In the genomic region with DNA sequence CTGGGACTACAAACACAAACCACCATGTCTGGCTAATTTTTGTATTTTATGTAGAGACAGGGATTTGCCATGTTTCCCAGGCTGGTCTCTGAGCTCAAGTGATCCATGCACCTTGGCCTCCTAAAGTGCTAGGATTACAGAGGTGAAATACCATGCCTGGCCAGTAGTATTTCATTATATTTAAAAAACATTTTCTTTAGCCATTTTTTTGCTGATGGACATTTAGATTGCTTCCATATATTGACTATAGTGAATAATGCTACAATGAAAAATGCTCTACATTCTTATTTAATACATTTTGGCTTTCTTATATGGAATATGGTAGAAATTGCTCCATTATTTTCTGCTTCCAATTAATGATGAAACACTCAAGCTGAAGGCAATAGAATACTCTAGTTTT, we compare ENCODE assay signal across 20 cellular contexts.
A peak's percentile ranks its signal among the peaks of the same experiment; 100 is the strongest.
DNase-seq lines count a peak whose midpoint lies in the region; ATAC-seq and TF ChIP-seq lines count a peak whose summit lies in the region.
"Had no signal": no experiment of that assay in that cellular context is flagged by ENCODE, and none has a peak within 500 bp of the region (broad histone marks: within the 10 kb centered on the region; RNA-seq: fewer than 3 reads in every experiment).

No MANE protein-coding gene starts in this region.

- no peak for TF ChIP-seq RAD21 in HCT116 (IDR thresholded peaks at IDR 0.05; ENCODE audit: low read depth)

- H3K79me2 ChIP-seq in HCT116 (ENCODE audit: insufficient read depth, low read length): no peaks in the 10 kb centered on the region

- H3K4me1 Mint-ChIP-seq in endodermal cell (no peaks in the 10 kb centered on the region), type B pancreatic cell (ENCODE audit: unreplicated experiment) (no peaks in the 10 kb centered on the region)
- H3K4me1 Mint-ChIP-seq: B cell had no signal

- H3K27me3 ChIP-seq in HCT116 (ENCODE audit: insufficient read depth, low read length): no peaks in the 10 kb centered on the region
- no peaks in the 10 kb centered on the region for H3K27me3 ChIP-seq in endodermal cell (ENCODE audit: control insufficient read depth, insufficient read depth, low read length, poor library complexity, severe bottlenecking)
- H3K27me3 ChIP-seq: BLaER1 treated with 17β-estradiol and CSF1 and Interleukin-3, amounts not matched to agents 10 nM and 100 nM had no signal

- POLR2A ChIA-PET in HCT116 (lab: Charles Lee): interaction anchor here (0.7 kb wide), 1 partner anchor 1729 kb away, joined by 3 read pairs; no protein-coding TSS in a partner anchor

- no peaks in the 10 kb centered on the region for H3K36me3 Mint-ChIP-seq in endodermal cell (ENCODE audit: low read depth)
- H3K36me3 Mint-ChIP-seq in type B pancreatic cell: no peaks in the 10 kb centered on the region
- H3K36me3 Mint-ChIP-seq: CD8-positive, alpha-beta T cell had no signal

- no peak overlapping the region for H3K27ac Mint-ChIP-seq in endodermal cell
- H3K27ac Mint-ChIP-seq in type B pancreatic cell: no peak overlapping the region
- H3K27ac Mint-ChIP-seq: B cell; CD4-positive, alpha-beta T cell; CD8-positive, alpha-beta T cell had no signal

- RAD21 ChIA-PET in HCT116 (lab: Charles Lee; ENCODE audit: low non-redundant PET in 1 of 2, low total read pairs in 2 of 2, uncharacterized antibody in 2 of 2, unreplicated experiment in 2 of 2): no interaction called here

- no peaks in the 10 kb centered on the region for H4K20me1 ChIP-seq in HCT116 (ENCODE audit: insufficient read depth)
- H4K20me1 ChIP-seq: BLaER1 treated with 17β-estradiol and CSF1 and Interleukin-3, amounts not matched to agents 10 nM and 100 nM had no signal

- no peaks in the 10 kb centered on the region for H3K9me2 ChIP-seq in HCT116 (ENCODE audit: insufficient read depth)

- H3K4me2 ChIP-seq in HCT116 (ENCODE audit: low read length): no peak overlapping the region
- H3K4me2 ChIP-seq: A549; BLaER1 treated with 17β-estradiol and CSF1 and Interleukin-3, amounts not matched to agents 10 nM and 100 nM had no signal

- ATAC-seq in HCT116 (peak; percentile 38; the same call in 1 of the 2 replicates), HG02973 (IDR thresholded peaks at IDR 0.05; ENCODE audit: unreplicated experiment) (no peak)
- ATAC-seq: A549; CD8-positive, alpha-beta T cell had no signal

- H3K9ac ChIP-seq in HCT116 (ENCODE audit: low read length): no peak overlapping the region
- no peak overlapping the region for H3K9ac ChIP-seq in endodermal cell (ENCODE audit: extremely low read depth, low read length, poor library complexity, severe bottlenecking)
- H3K9ac ChIP-seq: BLaER1 treated with 17β-estradiol and CSF1 and Interleukin-3, amounts not matched to agents 10 nM and 100 nM had no signal

- H3K4me3 Mint-ChIP-seq in endodermal cell: no peak overlapping the region
- no peak overlapping the region for H3K4me3 Mint-ChIP-seq in type B pancreatic cell
- H3K4me3 Mint-ChIP-seq: B cell; CD4-positive, alpha-beta T cell; CD8-positive, alpha-beta T cell had no signal

- no TSS peak for BruUV-seq in HCT116 (replicated peaks; lab: Mats Ljungman, UMichigan)

- DNase-seq in DMS53 (lab: John Stamatoyannopoulos, UW) (peak; percentile 3), DMS53 treated with DMSO at 0.1 percent for 48 hours (lab: John Stamatoyannopoulos, UW; ENCODE audit: unreplicated experiment) (no peak), HCT116 (ENCODE audit: low read depth, low spot score) (no peak), endodermal cell (no peak), type B pancreatic cell (ENCODE audit: extremely low spot score, unreplicated experiment) (no peak), SW 1271 (lab: John Stamatoyannopoulos, UW) (no peak)
- DNase-seq in activated effector memory CD4-positive, alpha-beta T cell treated with anti-CD3 and anti-CD28 coated beads, Interleukin-2, amount 50 U/mL, for 16 hours: no peak
- DNase-seq: AML-193; Caco-2; Calu3; CD4-positive, alpha-beta T cell; CD8-positive, alpha-beta T cell; DMS79 treated with DMSO at 0.1 percent for 48 hours; GF-D8 had no signal

- H3K27ac ChIP-seq in HCT116 (ENCODE audit: low read depth, low read length) (no peak overlapping the region), endodermal cell (ENCODE audit: low read depth, low read length) (no peak overlapping the region)
- H3K27ac ChIP-seq: 22Rv1; A549; BLaER1 treated with 17β-estradiol and CSF1 and Interleukin-3, amounts not matched to agents 10 nM and 100 nM; C4-2B had no signal

- H3K27me3 Mint-ChIP-seq in endodermal cell (ENCODE audit: insufficient read depth) (no peaks in the 10 kb centered on the region), type B pancreatic cell (no peaks in the 10 kb centered on the region)
- H3K27me3 Mint-ChIP-seq: B cell; CD4-positive, alpha-beta T cell had no signal

- no peak for TF ChIP-seq POLR2A in HCT116 (IDR thresholded peaks at IDR 0.05; ENCODE audit: borderline replicate concordance, extremely low read depth, insufficient read depth, insufficient read length)

- H3K36me3 ChIP-seq in HCT116 (ENCODE audit: control insufficient read depth in 1 of 2, insufficient read depth in 2 of 2, low read length in 2 of 2) (no peaks in the 10 kb centered on the region), endodermal cell (ENCODE audit: control insufficient read depth, insufficient read depth, low read length) (no peaks in the 10 kb centered on the region)
- H3K36me3 ChIP-seq: BLaER1 treated with 17β-estradiol and CSF1 and Interleukin-3, amounts not matched to agents 10 nM and 100 nM had no signal

- TF ChIP-seq CTCF in HCT116 (IDR thresholded peaks at IDR 0.05 in 2 of 3, conservative IDR thresholded peaks at IDR 0.05 in 1 of 3; ENCODE audit: borderline replicate concordance in 1 of 3, insufficient read depth in 1 of 3, low read depth in 2 of 3, low read length in 2 of 3) (no peak), endodermal cell (conservative IDR thresholded peaks at IDR 0.05) (peak; percentile 52), type B pancreatic cell (conservative IDR thresholded peaks at IDR 0.05) (peak; percentile 53)

- H3K4me3 ChIP-seq in HCT116 (replicated peaks in 1 of 2; ENCODE audit: low read depth in 1 of 2, low read length in 2 of 2): no peak overlapping the region
- H3K4me3 ChIP-seq in endodermal cell (ENCODE audit: low read length): no peak overlapping the region
- H3K4me3 ChIP-seq: A549; BLaER1 treated with 17β-estradiol and CSF1 and Interleukin-3, amounts not matched to agents 10 nM and 100 nM had no signal

- H3K4me1 ChIP-seq in HCT116 (ENCODE audit: control insufficient read depth in 1 of 2, insufficient read depth in 2 of 2, low read length in 2 of 2) (no peaks in the 10 kb centered on the region), endodermal cell (ENCODE audit: control insufficient read depth, insufficient read depth, low read length) (no peaks in the 10 kb centered on the region)
- H3K4me1 ChIP-seq: A549; BLaER1 treated with 17β-estradiol and CSF1 and Interleukin-3, amounts not matched to agents 10 nM and 100 nM; Caco-2 had no signal

- H3K9me3 ChIP-seq in HCT116 (ENCODE audit: control insufficient read depth in 1 of 2, insufficient read depth in 1 of 2, low read depth in 1 of 2, low read length in 2 of 2) (no peaks in the 10 kb centered on the region), endodermal cell (ENCODE audit: control insufficient read depth, low read length) (no peaks in the 10 kb centered on the region)
- H3K9me3 ChIP-seq: A549; BLaER1 treated with 17β-estradiol and CSF1 and Interleukin-3, amounts not matched to agents 10 nM and 100 nM; Caco-2 had no signal

- H3K9me3 Mint-ChIP-seq in endodermal cell (no peaks in the 10 kb centered on the region), type B pancreatic cell (no peaks in the 10 kb centered on the region)

- intact Hi-C loops in HCT116 (cut with micrococcal nuclease): loop anchor here (1.0 kb wide), 1 partner anchor 33 kb away; no protein-coding TSS in a partner anchor

- no peak overlapping the region for H2AFZ ChIP-seq in HCT116 (ENCODE audit: low read depth, low read length, poor library complexity, severe bottlenecking)

- CTCF ChIA-PET in HCT116 (lab: Charles Lee): interaction anchor here (0.6 kb wide), 1 partner anchor 21 kb away, joined by 4 read pairs; no protein-coding TSS in a partner anchor

TF ChIP-seq in HCT116, 20 proteins besides CTCF, POLR2A, EP300 and RAD21:
- no peak for TF ChIP-seq POLR2AphosphoS5 (IDR thresholded peaks at IDR 0.05; ENCODE audit: low read depth, low read length)
- TF ChIP-seq FOSL1 (IDR thresholded peaks at IDR 0.05; ENCODE audit: low read depth): no peak
- TF ChIP-seq SP1 (IDR thresholded peaks at IDR 0.05; ENCODE audit: low read depth): no peak
- no peak for TF ChIP-seq SIN3A (IDR thresholded peaks at IDR 0.05; ENCODE audit: low read depth)
- no peak for TF ChIP-seq EZH2phosphoT487 (IDR thresholded peaks at IDR 0.05; ENCODE audit: borderline replicate concordance)

Comparison
In these comparisons a context has a peak if more than half of its experiments do, and no peak if none do; other contexts are left out.
1. CTCF ChIP-seq: peak in endodermal cell (single experiment) and type B pancreatic cell (single experiment); none in HCT116 (0 of 3).